In the genomic region with DNA sequence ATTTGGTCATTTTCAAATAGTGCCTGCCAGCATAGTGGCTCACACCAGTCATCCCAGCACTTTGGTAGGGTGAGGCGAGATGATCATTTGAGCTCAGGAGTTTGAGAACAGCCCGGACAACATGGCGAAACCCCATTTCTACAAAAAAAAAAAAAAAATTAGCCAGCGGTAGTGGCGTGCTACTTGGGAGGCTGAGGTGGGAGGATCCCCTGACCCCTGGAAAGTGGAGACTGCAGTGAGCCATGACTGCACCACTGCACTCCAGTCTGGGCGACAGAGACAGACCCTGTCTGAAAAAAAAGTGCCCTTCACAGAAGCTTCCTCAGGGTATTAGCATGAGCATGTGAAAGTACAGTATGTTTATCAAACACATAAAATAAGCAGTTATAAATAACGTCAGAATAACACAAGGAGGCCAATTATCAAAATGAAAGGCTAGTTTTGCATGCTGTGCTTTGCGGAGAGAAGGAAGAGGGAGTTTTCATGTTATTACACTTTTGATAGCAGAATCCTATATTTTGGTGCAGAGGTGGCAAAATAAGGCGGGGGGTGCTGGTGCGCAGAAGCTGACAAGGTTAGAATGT, we compare ENCODE assay signal across 8 cellular contexts. TPM values are rescaled to one million over a fixed set of nuclear protein-coding genes. Genes with fewer than 3 reads are reported as not detected.
A peak's percentile ranks its signal among the peaks of the same experiment; 100 is the strongest.
DNase-seq lines count a peak whose midpoint lies in the region; ATAC-seq and TF ChIP-seq lines count a peak whose summit lies in the region.

No MANE protein-coding gene starts in this region.

- TF ChIP-seq CTCF in esophagus squamous epithelium (IDR thresholded peaks at IDR 0.05), result no peak
- no peak for TF ChIP-seq CTCF in psoas muscle (IDR thresholded peaks at IDR 0.05)

- H3K4me2 ChIP-seq in GM23248 (ENCODE audit: unreplicated experiment), result peak overlapping the region; percentile 70

- no peaks in the 10 kb centered on the region for H3K36me3 ChIP-seq in GM23248 (ENCODE audit: low read depth)
- H3K36me3 ChIP-seq in esophagus squamous epithelium, result peaks cover 0 to 20% (median under 1%) of the 10 kb centered on the region in 3 donors
- H3K36me3 ChIP-seq in psoas muscle (ENCODE audit: insufficient read depth in 1 of 2, low read depth in 1 of 2), result peaks cover 0 to 13% of the 10 kb centered on the region in 2 donors

- no peaks in the 10 kb centered on the region for H4K20me1 ChIP-seq in GM23248 (ENCODE audit: insufficient read depth)

- H3K9me2 ChIP-seq in GM23248 (ENCODE audit: insufficient read depth), result no peaks in the 10 kb centered on the region

- peaks cover 6% of the 10 kb centered on the region for H3F3A ChIP-seq in GM23248 (ENCODE audit: insufficient read depth)

- H3K27ac ChIP-seq in GM23248, result peak overlapping the region; percentile 81
- H3K27ac ChIP-seq in esophagus squamous epithelium, result peak overlapping the region; percentile 82 to 95 (median 90)
- H3K27ac ChIP-seq in psoas muscle, result peak overlapping the region; percentile 88

- H3K4me1 ChIP-seq in GM23248 (ENCODE audit: insufficient read depth) (peaks cover 5% of the 10 kb centered on the region), esophagus squamous epithelium (peaks cover 14 to 46% (median 18%) of the 10 kb centered on the region in 3 donors), psoas muscle (peaks cover 21% of the 10 kb centered on the region)

- in situ Hi-C loops in GM23248 (cut with MboI), result no loop called here

- DNase-seq in GM23248 (no peak), RPMI7951 (ENCODE audit: low read depth) (peak; percentile 14), esophagus squamous epithelium (lab: John Stamatoyannopoulos, UW) (no peak), psoas muscle (no peak), NOMO-1 treated with dmso at 0.1 percent for 144 hours (lab: John Stamatoyannopoulos, UW; ENCODE audit: unreplicated experiment) (no peak)

- peak in 1 of 4 donors; percentile 19 for ATAC-seq in psoas muscle
- ATAC-seq in GM21367 (IDR thresholded peaks at IDR 0.05; ENCODE audit: unreplicated experiment), result no peak
- ATAC-seq in HG03196 (IDR thresholded peaks at IDR 0.05; ENCODE audit: unreplicated experiment), result no peak
- ATAC-seq in HG02870 (IDR thresholded peaks at IDR 0.05; ENCODE audit: unreplicated experiment), result no peak

- intact Hi-C loops in esophagus squamous epithelium (cut with DNase I), result loop anchor here (5.0 kb wide), 1 partner anchor 38 kb away; a partner anchor contains a TSS
- intact Hi-C loops in psoas muscle (cut with DNase I), result loop anchor here (2.0 to 10.0 kb wide), 5 partner anchors 38 to 664 kb away; a partner anchor contains a TSS

- H2AFZ ChIP-seq in GM23248, result peak overlapping the region; percentile 92

- no peaks in the 10 kb centered on the region for H3K9me3 ChIP-seq in GM23248 (ENCODE audit: low read depth)
- H3K9me3 ChIP-seq in esophagus squamous epithelium, result no peaks in the 10 kb centered on the region
- no peaks in the 10 kb centered on the region for H3K9me3 ChIP-seq in psoas muscle

- H3K27me3 ChIP-seq in GM23248 (replicated peaks; ENCODE audit: insufficient read depth) (no peaks in the 10 kb centered on the region), esophagus squamous epithelium (no peaks in the 10 kb centered on the region), psoas muscle (ENCODE audit: insufficient read depth in 3 of 3, low read length in 2 of 3) (no peaks in the 10 kb centered on the region)

- no peak for TF ChIP-seq POLR2A in esophagus squamous epithelium (IDR thresholded peaks at IDR 0.05)

- 29 to 31% methylated on average over 10 of the region's 10 CpGs for WGBS in GM23248 (ENCODE audit: low coverage in 1 of 2, low lambda C conversion rate in 2 of 2, missing lambda C conversion rate in 2 of 2), 2 experiments
- 30 to 41% methylated on average over 8 to 10 of the region's 10 CpGs for WGBS in esophagus squamous epithelium, 2 donors
- WGBS in psoas muscle, 3 donors, result 47 to 48% (median 48%) methylated on average over 10 of the region's 10 CpGs

- H3K79me2 ChIP-seq in GM23248 (ENCODE audit: insufficient read depth), result peaks cover 41% of the 10 kb centered on the region

- H3K4me3 ChIP-seq in GM23248 (peak overlapping the region; percentile 69), esophagus squamous epithelium (peak overlapping the region; percentile 33 to 92 (median 85)), psoas muscle (peak overlapping the region; percentile 92)

- peak overlapping the region; percentile 77 for H3K9ac ChIP-seq in GM23248

RNA-seq across cellular contexts. Expression of a gene that starts 0.8 kb away (rescaled TPM):
- total RNA-seq in GM23248 (2014; rRNA removed; shearing (Covaris generic)), result 19.6 and 22.0 TPM in 2 replicates
- 17.8 and 18.8 TPM in 2 replicates for polyA plus RNA-seq in GM23248 (2016; fragmentation: Nextera tagmentation; extraction: Ambion mirVana)
- 16.7 and 22.0 TPM in 2 replicates for total RNA-seq in RPMI7951 (2014; rRNA removed; shearing (Covaris generic))
- 10 to 100 TPM; 14.0 to 20.8 (median 18.3) TPM for total RNA-seq in esophagus squamous epithelium
- 10 to 100 TPM; 19.0 to 26.8 (median 23.1) TPM for total RNA-seq in psoas muscle
- 10 to 100 TPM; 15.0 to 66.4 (median 41.4) TPM for polyA plus RNA-seq in psoas muscle

RNA-seq across cellular contexts. Expression of a gene that starts 38.8 kb away (rescaled TPM):
- 7.3 and 11.3 TPM in 2 replicates for total RNA-seq in GM23248 (2014; rRNA removed; shearing (Covaris generic))
- polyA plus RNA-seq in GM23248 (2016; fragmentation: Nextera tagmentation; extraction: Ambion mirVana) (21.2 and 24.1 TPM in 2 replicates), psoas muscle (10 to 100 TPM in 1 of 3 donors, 1 to 10 TPM in 2; 4.6 to 11.3 (median 5.6) TPM)
- 11.3 and 13.1 TPM in 2 replicates for total RNA-seq in RPMI7951 (2014; rRNA removed; shearing (Covaris generic))
- total RNA-seq in esophagus squamous epithelium (10 to 100 TPM in 1 of 4 donors, 1 to 10 TPM in 3; 3.5 to 11.4 (median 6.3) TPM), psoas muscle (10 to 100 TPM in 1 of 4 donors, 1 to 10 TPM in 3; 5.7 to 10.3 (median 7.9) TPM)
